ENCODE assay signal across 9 cellular contexts in genomic region chr3:14410501-14411165, GRCh38. TPM values are rescaled to one million over a fixed set of nuclear protein-coding genes. Genes with fewer than 3 reads are reported as not detected.
DNase-seq lines count a peak whose midpoint lies in the region; ATAC-seq and TF ChIP-seq lines count a peak whose summit lies in the region.
"Had no signal": no experiment of that assay in that cellular context is flagged by ENCODE, and none has a peak within 500 bp of the region (broad histone marks: within the 10 kb centered on the region; RNA-seq: fewer than 3 reads in every experiment).

No MANE protein-coding gene starts in this region.

- ATAC-seq in T-helper 17 cell (peak; percentile 71), foreskin keratinocyte (peak; percentile 65), GM21717 (IDR thresholded peaks at IDR 0.05; ENCODE audit: unreplicated experiment) (no peak)
- ATAC-seq in stimulated activated effector memory CD8-positive, alpha-beta T cell treated with anti-CD3 and anti-CD28 coated beads, Interleukin-12 subunit alpha, Interleukin-12 subunit beta, amount 100 ng/mL, for 72 hours: peak; percentile 84

- CTCF ChIA-PET in BJ (lab: Yijun Ruan, JAX): no interaction called here

- peaks cover 4% of the 10 kb centered on the region for H3K4me1 ChIP-seq in foreskin keratinocyte

- H3K9me3 Mint-ChIP-seq in HFFc6: no peaks in the 10 kb centered on the region
- H3K9me3 Mint-ChIP-seq in stimulated activated effector memory CD8-positive, alpha-beta T cell treated with anti-CD3 and anti-CD28 coated beads, Interleukin-12 subunit alpha, Interleukin-12 subunit beta, amount 100 ng/mL, for 72 hours: no peaks in the 10 kb centered on the region

- H3K36me3 Mint-ChIP-seq in HFFc6 (ENCODE audit: low read depth): peaks cover 35% of the 10 kb centered on the region
- H3K36me3 Mint-ChIP-seq in T-helper 17 cell (ENCODE audit: low read depth): peaks cover 4% of the 10 kb centered on the region
- peaks cover 55% of the 10 kb centered on the region for H3K36me3 Mint-ChIP-seq in stimulated activated effector memory CD8-positive, alpha-beta T cell treated with anti-CD3 and anti-CD28 coated beads, Interleukin-12 subunit alpha, Interleukin-12 subunit beta, amount 100 ng/mL, for 72 hours

- H3K4me3 Mint-ChIP-seq in HFFc6 (peak overlapping the region; percentile 67), T-helper 17 cell (no peak overlapping the region)
- no peak overlapping the region for H3K4me3 Mint-ChIP-seq in stimulated activated effector memory CD8-positive, alpha-beta T cell treated with anti-CD3 and anti-CD28 coated beads, Interleukin-12 subunit alpha, Interleukin-12 subunit beta, amount 100 ng/mL, for 72 hours

- H3K9me3 ChIP-seq in T-helper 17 cell (ENCODE audit: control insufficient read depth, low read length, poor library complexity, severe bottlenecking): no peaks in the 10 kb centered on the region

- H3K27ac Mint-ChIP-seq in HFFc6: peak overlapping the region; percentile 90
- H3K27ac Mint-ChIP-seq in T-helper 17 cell: peak overlapping the region; percentile 43
- peak overlapping the region; percentile 74 for H3K27ac Mint-ChIP-seq in stimulated activated effector memory CD8-positive, alpha-beta T cell treated with anti-CD3 and anti-CD28 coated beads, Interleukin-12 subunit alpha, Interleukin-12 subunit beta, amount 100 ng/mL, for 72 hours

- DNase-seq in BJ (ENCODE audit: low read depth) (peak; percentile 80), HFFc6 (peak; percentile 95), T-helper 17 cell (no peak), foreskin keratinocyte (peak; percentile 42 to 74), DMS 273 treated with DMSO at 0.1 percent for 48 hours (lab: John Stamatoyannopoulos, UW) (no peak), NCI-H345 treated with DMSO at 0.1 percent for 48 hours (lab: John Stamatoyannopoulos, UW; ENCODE audit: unreplicated experiment) (no peak)
- DNase-seq in stimulated activated effector memory CD8-positive, alpha-beta T cell treated with anti-CD3 and anti-CD28 coated beads, Interleukin-12 subunit alpha, Interleukin-12 subunit beta, amount 100 ng/mL, for 72 hours (ENCODE audit: low spot score in 2 of 2): no peak

- TF ChIP-seq CTCF in BJ (IDR thresholded peaks at IDR 0.05; ENCODE audit: insufficient read depth, low read depth, low read length) (no peak), HFFc6 (IDR thresholded peaks at IDR 0.05) (no peak), foreskin keratinocyte (conservative IDR thresholded peaks at IDR 0.05) (no peak)

- POLR2A ChIA-PET in BJ (lab: Charles Lee): no interaction called here

- H3K4me1 Mint-ChIP-seq in HFFc6 (ENCODE audit: low read depth) (peaks cover 80% of the 10 kb centered on the region), T-helper 17 cell (peaks cover 33% of the 10 kb centered on the region)
- peaks cover 56% of the 10 kb centered on the region for H3K4me1 Mint-ChIP-seq in stimulated activated effector memory CD8-positive, alpha-beta T cell treated with anti-CD3 and anti-CD28 coated beads, Interleukin-12 subunit alpha, Interleukin-12 subunit beta, amount 100 ng/mL, for 72 hours

- H3K36me3 ChIP-seq in BJ (ENCODE audit: control insufficient read depth, insufficient read depth, low read length): peaks cover 21% of the 10 kb centered on the region

- H3K4me3 ChIP-seq in BJ (ENCODE audit: low read depth, low read length): no peak overlapping the region

- H3K27ac ChIP-seq in foreskin keratinocyte: no peak overlapping the region
- H3K27ac ChIP-seq: epithelial cell of prostate had no signal

- H3K27me3 Mint-ChIP-seq in HFFc6 (ENCODE audit: insufficient read depth) (peaks cover 1% of the 10 kb centered on the region; the same call in 1 of the 2 replicates), T-helper 17 cell (no peaks in the 10 kb centered on the region)

- H3K27me3 ChIP-seq in BJ (ENCODE audit: control insufficient read depth, insufficient read depth, low read length) (no peaks in the 10 kb centered on the region), foreskin keratinocyte (no peaks in the 10 kb centered on the region)

RNA-seq across cellular contexts. Expression of gene SLC6A6, which starts 8.2 kb away (rescaled TPM):
- polyA plus RNA-seq in BJ (2011; rRNA removed) (61.6 and 114 TPM in 2 replicates), foreskin keratinocyte (4.7 and 5.0 TPM in 2 replicates)
- 67.9 and 110 TPM in 2 replicates for polyA minus RNA-seq in BJ (2011; rRNA and poly(A)+ RNA removed)
- 10 to 100 TPM; 22.5 to 33.0 (median 28.6) TPM for total RNA-seq in HFFc6 (2021; fragmentation: NEBNext Ultra II Directional; extraction: Animal tissue kit (Norgen Biotek cat#: 25700))
- total RNA-seq in T-helper 17 cell (10 to 100 TPM; 51.8 to 68.6 TPM), foreskin keratinocyte (13.6 and 14.8 TPM in 2 replicates)

Comparison
In these comparisons a context has a peak if more than half of its experiments do, and no peak if none do; other contexts are left out.
1. DNase-seq: peak in BJ (single experiment), HFFc6 (single experiment) and foreskin keratinocyte (2 of 2); none in T-helper 17 cell (0 of 3), stimulated activated effector memory CD8-positive, alpha-beta T cell treated with anti-CD3 and anti-CD28 coated beads, Interleukin-12 subunit alpha, Interleukin-12 subunit beta, amount 100 ng/mL, for 72 hours (0 of 2), DMS 273 treated with DMSO at 0.1 percent for 48 hours (single experiment) and NCI-H345 treated with DMSO at 0.1 percent for 48 hours (single experiment).
2. Peak in every context shown above with its lines, with median percentiles within 50 percentile points of each other: H3K27ac Mint-ChIP-seq.